Comparison of ENCODE assay signal across 6 cellular contexts in the genomic region with DNA sequence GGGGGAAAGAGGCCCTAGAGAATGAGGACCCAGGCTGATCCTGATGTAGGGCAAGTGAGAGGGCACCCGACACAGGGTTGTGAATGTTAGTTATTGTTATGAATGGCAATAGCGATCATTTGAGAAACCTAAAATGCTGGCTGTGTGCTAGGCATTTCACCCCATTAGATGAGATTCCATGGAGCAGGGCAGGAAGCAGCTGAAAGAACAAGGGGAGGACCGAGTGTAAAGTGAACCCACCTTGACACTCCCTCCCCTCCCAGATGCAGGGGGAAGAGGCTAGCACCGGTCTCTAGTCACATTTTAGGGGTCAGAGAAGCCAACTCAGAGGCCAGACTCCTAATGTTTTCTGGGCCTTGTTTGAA. TPM values are rescaled to one million over a fixed set of nuclear protein-coding genes. Genes with fewer than 3 reads are reported as not detected.
DNase-seq lines count a peak whose midpoint lies in the region; ATAC-seq and TF ChIP-seq lines count a peak whose summit lies in the region.

No MANE protein-coding gene starts in this region.

- no peaks in the 10 kb centered on the region for H3K9me3 ChIP-seq in mesodermal cell (ENCODE audit: control insufficient read depth, low read length)

- intact Hi-C loops in Calu3 (cut with micrococcal nuclease; ENCODE audit: unreplicated experiment), result no loop called here
- intact Hi-C loops in activated B cell treated with CpG ODN at 0.5 μM for 24 hours (cut with micrococcal nuclease), result loop anchor here (2.0 kb wide), 1 partner anchor 308 kb away; a partner anchor contains a TSS

- H3K4me1 Mint-ChIP-seq in Calu3 (ENCODE audit: low read depth, unreplicated experiment), result no peaks in the 10 kb centered on the region
- H3K4me1 Mint-ChIP-seq in activated B cell treated with CpG ODN at 0.5 μM for 24 hours, result peaks cover 39% of the 10 kb centered on the region

- WGBS in mesodermal cell (ENCODE audit: insufficient coverage in 2 of 2), 2 experiments, result 49 to 57% methylated on average over 1 to 3 of the region's 4 CpGs

- no peak for ATAC-seq in activated B cell treated with CpG ODN at 0.5 μM for 24 hours (ENCODE audit: low read depth)
- ATAC-seq in omental fat pad (ENCODE audit: low FRiP score), result no peak

- H3K4me3 Mint-ChIP-seq in Calu3 (ENCODE audit: low read depth, unreplicated experiment), result peak overlapping the region; percentile 69
- H3K4me3 Mint-ChIP-seq in activated B cell treated with CpG ODN at 0.5 μM for 24 hours, result peak overlapping the region; percentile 80

- CTCF ChIA-PET in Calu3 (lab: Charles Lee) (no interaction called here), activated B cell treated with CpG ODN at 0.5 μM for 24 hours (lab: Charles Lee) (interaction anchor here (1.0 to 1.9 kb wide), 3 partner anchors 16 to 184 kb away, joined by 3 to 7 read pairs (median 3); no protein-coding TSS in a partner anchor)

- peak overlapping the region; percentile 65 for H3K4me3 ChIP-seq in mesodermal cell (ENCODE audit: extremely low read depth, insufficient read depth, low read length, poor library complexity, severe bottlenecking)

- H3K36me3 Mint-ChIP-seq in Calu3 (ENCODE audit: insufficient read depth, unreplicated experiment), result peaks cover 9% of the 10 kb centered on the region
- peaks cover 10% of the 10 kb centered on the region for H3K36me3 Mint-ChIP-seq in activated B cell treated with CpG ODN at 0.5 μM for 24 hours (ENCODE audit: low read depth)

- no peak overlapping the region for H3K27ac ChIP-seq in mesodermal cell (ENCODE audit: low read depth, low read length, severe bottlenecking)

- H3K4me1 ChIP-seq in mesodermal cell (ENCODE audit: control insufficient read depth, insufficient read depth, low read length, poor library complexity, severe bottlenecking), result peaks cover 10% of the 10 kb centered on the region

- DNase-seq in Calu3 (no peak), activated B cell treated with CpG ODN at 0.5 μM for 24 hours (no peak), omental fat pad (ENCODE audit: low spot score) (no peak), NCI-H1436 treated with DMSO at 0.1 percent for 48 hours (lab: John Stamatoyannopoulos, UW) (no peak), activated gamma-delta T cell treated with Interleukin-2 at 50 U/mL for 16 hours (no peak)

- no TSS peak for BruUV-seq in Calu3 (replicated peaks; lab: Mats Ljungman, UMichigan)

- peaks cover 9% of the 10 kb centered on the region for H3K36me3 ChIP-seq in mesodermal cell (ENCODE audit: control insufficient read depth, insufficient read depth, low read length)

- H3K9me3 Mint-ChIP-seq in Calu3 (ENCODE audit: low read depth, unreplicated experiment) (no peaks in the 10 kb centered on the region), activated B cell treated with CpG ODN at 0.5 μM for 24 hours (no peaks in the 10 kb centered on the region)

- H3K27me3 Mint-ChIP-seq in Calu3 (ENCODE audit: unreplicated experiment) (peaks cover 13% of the 10 kb centered on the region), activated B cell treated with CpG ODN at 0.5 μM for 24 hours (no peaks in the 10 kb centered on the region)

- POLR2A ChIA-PET in activated B cell treated with CpG ODN at 0.5 μM for 24 hours (lab: Charles Lee), result interaction anchor here (0.9 to 2.1 kb wide), 3 partner anchors 8 to 307 kb away, joined by 3 to 10 read pairs (median 4); a partner anchor contains a TSS

- no peak for TF ChIP-seq CTCF in Calu3 (IDR thresholded peaks at IDR 0.05; ENCODE audit: unreplicated experiment)
- no peak for TF ChIP-seq CTCF in activated B cell treated with CpG ODN at 0.5 μM for 24 hours (IDR thresholded peaks at IDR 0.05)
- TF ChIP-seq CTCF in omental fat pad (IDR thresholded peaks at IDR 0.05), result no peak

- H3K27ac Mint-ChIP-seq in Calu3 (ENCODE audit: unreplicated experiment), result no peak overlapping the region
- H3K27ac Mint-ChIP-seq in activated B cell treated with CpG ODN at 0.5 μM for 24 hours, result no peak overlapping the region

RNA-seq across cellular contexts. Expression of a gene that starts 0.6 kb away (rescaled TPM):
- total RNA-seq in Calu3 (2022) (0.47 and 0.49 TPM in 2 replicates), activated B cell treated with CpG ODN at 0.5 μM for 24 hours (4.1 and 5.1 TPM in 2 replicates), omental fat pad (10 to 100 TPM; 10.7 to 45.9 (median 14.1) TPM)
- 21.6 TPM for polyA plus RNA-seq in mesodermal cell (2013, experiment 1 of 2)
- 16.5 TPM for polyA plus RNA-seq in mesodermal cell (2013, experiment 2 of 2)

RNA-seq across cellular contexts. Expression of a gene that starts 30.3 kb away (rescaled TPM):
- total RNA-seq in Calu3 (2022) (8.8 TPM in 2 replicates), activated B cell treated with CpG ODN at 0.5 μM for 24 hours (3.5 and 5.2 TPM in 2 replicates), omental fat pad (10 to 100 TPM in 3 of 4 donors, 1 to 10 TPM in 1; 9.2 to 18.3 (median 13.2) TPM)
- polyA plus RNA-seq in mesodermal cell (2013, experiment 1 of 2), result 10.7 TPM
- polyA plus RNA-seq in mesodermal cell (2013, experiment 2 of 2), result 5.9 TPM

RNA-seq across cellular contexts. Expression of a gene that starts 33.8 kb away (rescaled TPM):
- total RNA-seq in Calu3 (2022), result 46.3 and 47.7 TPM in 2 replicates
- 41.7 and 45.3 TPM in 2 replicates for total RNA-seq in activated B cell treated with CpG ODN at 0.5 μM for 24 hours
- polyA plus RNA-seq in mesodermal cell (2013, experiment 1 of 2), result 57.7 TPM
- polyA plus RNA-seq in mesodermal cell (2013, experiment 2 of 2), result 43.1 TPM
- 10 to 100 TPM; 24.4 to 73.6 (median 37.3) TPM for total RNA-seq in omental fat pad

RNA-seq across cellular contexts. Expression of a gene that starts 54.8 kb away (rescaled TPM):
- total RNA-seq in Calu3 (2022), result 32.8 and 35.1 TPM in 2 replicates
- 65.1 and 71.2 TPM in 2 replicates for total RNA-seq in activated B cell treated with CpG ODN at 0.5 μM for 24 hours
- 42.6 TPM for polyA plus RNA-seq in mesodermal cell (2013, experiment 1 of 2)
- 31.8 TPM for polyA plus RNA-seq in mesodermal cell (2013, experiment 2 of 2)
- 100 to 1,000 TPM in 1 of 4 donors, 10 to 100 TPM in 3; 65.0 to 122 (median 72.6) TPM for total RNA-seq in omental fat pad

RNA-seq across cellular contexts. Expression of a gene that starts 56.4 kb away (rescaled TPM):
- total RNA-seq in Calu3 (2022), result 12.5 and 12.9 TPM in 2 replicates
- total RNA-seq in activated B cell treated with CpG ODN at 0.5 μM for 24 hours, result 11.0 and 11.2 TPM in 2 replicates
- 1.4 TPM for polyA plus RNA-seq in mesodermal cell (2013, experiment 1 of 2)
- polyA plus RNA-seq in mesodermal cell (2013, experiment 2 of 2), result 1.5 TPM
- total RNA-seq in omental fat pad, result 10 to 100 TPM; 21.6 to 55.2 (median 25.2) TPM
